10 cellular contexts compared by ENCODE assay signal in the genomic region with DNA sequence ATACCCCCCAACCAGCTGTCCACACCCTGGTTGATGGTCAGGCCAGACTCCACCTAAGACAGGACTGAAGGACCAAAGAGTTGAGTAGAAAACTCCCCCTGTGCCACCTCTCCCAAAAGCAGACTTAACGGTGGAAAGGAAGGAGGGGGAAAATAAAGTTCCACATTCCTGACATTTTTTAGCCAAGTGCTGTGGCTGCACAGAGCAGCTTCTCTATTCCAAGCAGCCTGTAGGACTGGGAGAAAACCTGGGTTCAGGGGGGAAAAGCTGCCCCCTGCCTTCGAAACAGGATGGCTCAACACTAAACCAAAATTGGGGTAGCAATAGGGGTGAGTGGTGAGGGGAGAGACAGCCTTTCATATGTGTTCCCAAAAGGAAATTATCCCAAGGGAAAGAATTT. TPM values are rescaled to one million over a fixed set of nuclear protein-coding genes. Genes with fewer than 3 reads are reported as not detected.
DNase-seq lines count a peak whose midpoint lies in the region; ATAC-seq and TF ChIP-seq lines count a peak whose summit lies in the region.
"Had no signal": no experiment of that assay in that cellular context is flagged by ENCODE, and none has a peak within 500 bp of the region (broad histone marks: within the 10 kb centered on the region; RNA-seq: fewer than 3 reads in every experiment).

No MANE protein-coding gene starts in this region.

- no peak for ATAC-seq in Panc1
- ATAC-seq in HG03457 (IDR thresholded peaks at IDR 0.05; ENCODE audit: unreplicated experiment), result no peak

- in situ Hi-C loops in Panc1 (cut with HindIII; ENCODE audit: low pct_unique_long_range_greater_than_20kb, low sequenced_read_pairs), result no loop called here

- peaks cover 71% of the 10 kb centered on the region for H3K4me1 ChIP-seq in Caco-2
- H3K4me1 ChIP-seq in Panc1 (ENCODE audit: control insufficient read depth, insufficient read depth, low read length), result peaks cover 55% of the 10 kb centered on the region
- H3K4me1 ChIP-seq in rectal smooth muscle tissue (ENCODE audit: control insufficient read depth, insufficient read depth, low read length), result peaks cover 26% of the 10 kb centered on the region
- peaks cover 3% of the 10 kb centered on the region for H3K4me1 ChIP-seq in colonic mucosa

- intact Hi-C loops in Caco-2 (cut with micrococcal nuclease; ENCODE audit: unreplicated experiment) (loop anchor here (10.0 kb wide), 1 partner anchor 288 kb away; the partner anchor contains the start of gene MCM3), Panc1 (cut with micrococcal nuclease; ENCODE audit: unreplicated experiment) (no loop called here), colonic mucosa (cut with DNase I) (no loop called here)

- no peaks in the 10 kb centered on the region for H3K36me3 ChIP-seq in Caco-2 (ENCODE audit: control insufficient read depth, insufficient read depth, low read length)
- H3K36me3 ChIP-seq in Panc1 (ENCODE audit: control insufficient read depth, insufficient read depth, low read length), result 0 out of 2 replicates have a peak, but pooled peaks cover 2% of the 10 kb centered on the region
- no peaks in the 10 kb centered on the region for H3K36me3 ChIP-seq in rectal smooth muscle tissue (ENCODE audit: control insufficient read depth, insufficient read depth, low read length)
- H3K36me3 ChIP-seq in colonic mucosa, result no peaks in the 10 kb centered on the region

- CTCF ChIA-PET in Caco-2 (lab: Charles Lee), result interaction anchor here (1.5 kb wide), 1 partner anchor 17 kb away, joined by 4 read pairs; no protein-coding TSS in a partner anchor
- CTCF ChIA-PET in Panc1 (lab: Charles Lee), result no interaction called here

- no TSS peak for BruUV-seq in Caco-2 (replicated peaks; lab: Mats Ljungman, UMichigan)
- BruUV-seq in Panc1 (replicated peaks; lab: Mats Ljungman, UMichigan), result no TSS peak

- H3K4me1 Mint-ChIP-seq in Caco-2 (ENCODE audit: low read depth, unreplicated experiment), result peaks cover 48% of the 10 kb centered on the region

- H3K9ac ChIP-seq in rectal smooth muscle tissue (ENCODE audit: low read length) (no peak overlapping the region), colonic mucosa (ENCODE audit: low read depth in 2 of 2, low read length in 2 of 2) (peak overlapping the region in 1 of 2 donors; percentile 83)

- no peak overlapping the region for H3K4me3 ChIP-seq in Caco-2 (ENCODE audit: low read depth, low read length)
- H3K4me3 ChIP-seq in Panc1 (ENCODE audit: low read depth in 2 of 2, low read length in 2 of 2), result peak overlapping the region in 1 of 2 experiments; percentile 25; a peak in 2 of 4 replicates
- peak overlapping the region; percentile 91 for H3K4me3 ChIP-seq in fibroblast of pulmonary artery (replicated peaks; ENCODE audit: low read depth, low read length)
- peak overlapping the region; percentile 17 for H3K4me3 ChIP-seq in rectal smooth muscle tissue (ENCODE audit: low read length)
- no peak overlapping the region for H3K4me3 ChIP-seq in colonic mucosa

- no peaks in the 10 kb centered on the region for H3K9me3 Mint-ChIP-seq in Caco-2 (ENCODE audit: unreplicated experiment)
- H3K9me3 Mint-ChIP-seq: activated naive CD8-positive, alpha-beta T cell treated with anti-CD3 and anti-CD28 coated beads for 36 hours had no signal

- no peaks in the 10 kb centered on the region for H3K9me3 ChIP-seq in Caco-2
- H3K9me3 ChIP-seq in Panc1 (ENCODE audit: control insufficient read depth, insufficient read depth, low read depth, low read length), result no peaks in the 10 kb centered on the region
- no peaks in the 10 kb centered on the region for H3K9me3 ChIP-seq in colonic mucosa

- POLR2A ChIA-PET in Caco-2 (lab: Charles Lee), result no interaction called here
- POLR2A ChIA-PET in Panc1 (lab: Charles Lee), result no interaction called here

- peak overlapping the region; percentile 81 for H3K4me3 Mint-ChIP-seq in Caco-2 (ENCODE audit: unreplicated experiment)
- H3K4me3 Mint-ChIP-seq: activated naive CD8-positive, alpha-beta T cell treated with anti-CD3 and anti-CD28 coated beads for 36 hours had no signal

- H3K27me3 ChIP-seq in Caco-2 (replicated peaks; ENCODE audit: control insufficient read depth, insufficient read depth, low read length) (no peaks in the 10 kb centered on the region), Panc1 (ENCODE audit: control insufficient read depth, insufficient read depth, low read length) (no peaks in the 10 kb centered on the region), rectal smooth muscle tissue (ENCODE audit: control insufficient read depth, insufficient read depth, low read length) (no peaks in the 10 kb centered on the region), colonic mucosa (no peaks in the 10 kb centered on the region)

- H3K36me3 Mint-ChIP-seq in Caco-2 (ENCODE audit: insufficient read depth, unreplicated experiment), result peaks cover 23% of the 10 kb centered on the region
- H3K36me3 Mint-ChIP-seq: activated naive CD8-positive, alpha-beta T cell treated with anti-CD3 and anti-CD28 coated beads for 36 hours had no signal

- TF ChIP-seq CTCF in Caco-2 (IDR thresholded peaks at IDR 0.05; ENCODE audit: insufficient read depth in 1 of 2, low read depth in 1 of 2, low read length in 1 of 2, severe bottlenecking in 1 of 2, unreplicated experiment in 1 of 2) (no peak), Panc1 (IDR thresholded peaks at IDR 0.05) (no peak), fibroblast of pulmonary artery (IDR thresholded peaks at IDR 0.05; ENCODE audit: low read length, missing control alignments) (peak; percentile 10), colonic mucosa (IDR thresholded peaks at IDR 0.05) (no peak)

- peak overlapping the region; percentile 61 for H3K27ac Mint-ChIP-seq in Caco-2 (ENCODE audit: unreplicated experiment)
- H3K27ac Mint-ChIP-seq: activated naive CD8-positive, alpha-beta T cell treated with anti-CD3 and anti-CD28 coated beads for 36 hours had no signal

- H3K27me3 Mint-ChIP-seq in Caco-2 (ENCODE audit: insufficient read depth, unreplicated experiment), result no peaks in the 10 kb centered on the region
- H3K27me3 Mint-ChIP-seq: activated naive CD8-positive, alpha-beta T cell treated with anti-CD3 and anti-CD28 coated beads for 36 hours had no signal

- H3K27ac ChIP-seq in Panc1 (ENCODE audit: low read length) (peak overlapping the region; percentile 82), rectal smooth muscle tissue (ENCODE audit: low read depth, low read length) (no peak overlapping the region), colonic mucosa (no peak overlapping the region)

- DNase-seq in Caco-2 (no peak), Panc1 (ENCODE audit: low read depth, low spot score) (no peak), fibroblast of pulmonary artery (ENCODE audit: low read depth) (peak; percentile 58), colonic mucosa (no peak), MV-4-11 (lab: John Stamatoyannopoulos, UW) (no peak), NCI-H69 (lab: John Stamatoyannopoulos, UW) (no peak)
- DNase-seq: activated naive CD8-positive, alpha-beta T cell treated with anti-CD3 and anti-CD28 coated beads for 36 hours; KG1 had no signal

RNA-seq across cellular contexts. Expression of gene TRAM2, which starts 3.6 kb away (rescaled TPM):
- total RNA-seq in Caco-2 (2022), result 63.8 and 71.6 TPM in 2 replicates
- total RNA-seq in Panc1 (2021; ENCODE audit: unreplicated experiment), result 56.7 TPM
- polyA plus RNA-seq in Panc1 (2012; ENCODE audit: insufficient read length), result 32.2 TPM
- total RNA-seq in colonic mucosa, result 10 to 100 TPM; 19.1 to 21.2 TPM

Comparison
In these comparisons a context has a peak if more than half of its experiments do, and no peak if none do; other contexts are left out.
1. H3K4me3 ChIP-seq: peak in fibroblast of pulmonary artery (single experiment) and rectal smooth muscle tissue (single experiment); none in Caco-2 (single experiment) and colonic mucosa (single experiment).